Comparison of ENCODE assay signal across 8 cellular contexts in the genomic region with DNA sequence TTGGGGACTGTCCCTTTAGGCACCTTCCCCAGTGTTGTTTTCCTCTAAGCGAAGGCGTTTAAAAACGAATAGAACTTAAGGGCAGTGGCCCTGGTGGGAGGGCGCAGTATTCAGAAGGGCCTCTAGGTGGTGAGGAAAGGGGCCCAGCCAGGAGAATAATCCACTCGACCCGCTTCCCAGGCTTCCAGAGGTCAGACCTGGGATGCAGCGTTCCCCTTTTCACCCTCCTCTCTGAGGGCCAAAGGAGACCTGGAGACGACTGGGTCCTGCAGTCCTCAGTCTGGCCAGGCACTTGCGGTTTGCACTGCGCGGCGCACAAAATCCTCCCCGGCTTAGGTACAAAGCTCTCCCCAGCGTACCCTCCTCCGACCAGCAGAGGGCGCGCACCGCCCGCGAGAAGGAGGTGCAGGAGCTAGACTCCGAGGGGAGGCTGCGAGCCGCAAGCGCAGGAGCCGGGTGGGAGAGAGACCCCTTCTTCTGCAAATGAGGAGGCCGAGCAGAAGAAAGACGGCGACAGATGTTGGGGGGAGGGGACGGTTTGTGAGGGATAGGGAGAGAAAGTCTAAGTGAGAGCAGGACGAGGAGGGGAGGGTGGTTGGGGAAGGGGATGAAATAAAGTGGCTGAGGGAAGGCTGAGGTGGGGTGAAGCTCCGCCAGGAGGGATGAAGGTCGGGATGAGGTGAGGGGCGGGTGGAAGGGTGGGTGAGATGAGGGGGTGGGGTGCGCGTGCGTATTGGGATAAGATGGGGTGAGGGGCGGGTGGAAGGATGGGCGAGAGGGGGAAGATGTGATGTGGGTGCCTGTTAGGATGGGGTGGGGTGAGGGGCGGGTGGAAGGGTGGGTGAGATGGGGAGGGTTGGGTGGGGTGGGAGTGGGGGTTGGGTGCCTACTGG. TPM values are rescaled to one million over a fixed set of nuclear protein-coding genes. Genes with fewer than 3 reads are reported as not detected.
DNase-seq lines count a peak whose midpoint lies in the region; ATAC-seq and TF ChIP-seq lines count a peak whose summit lies in the region.

No MANE protein-coding gene starts in this region.

- DNase-seq in CD4-positive, CD25-positive, alpha-beta regulatory T cell, result peak; percentile 70 to 85 (median 82)
- peak; percentile 77 for DNase-seq in NCI-H69 (lab: John Stamatoyannopoulos, UW)
- DNase-seq in activated CD4-positive, alpha-beta T cell treated with anti-CD3 and anti-CD28 coated beads, Interleukin-2, amount 50 U/mL, for 48 hours, result peak; percentile 90 to 91
- peak; percentile 74 to 88 (median 84) for DNase-seq in dorsolateral prefrontal cortex
- peak; percentile 86 for DNase-seq in lower lobe of right lung
- DNase-seq in stimulated activated CD8-positive, alpha-beta memory T cell treated with anti-CD3 and anti-CD28 coated beads, Interleukin-12 subunit alpha, Interleukin-12 subunit beta, amount 100 ng/mL, for 24 hours (ENCODE audit: extremely low read depth), result peak; percentile 67

- peaks cover 3 to 34% (median 18%) of the 10 kb centered on the region in 4 donors for H3K4me1 Mint-ChIP-seq in CD4-positive, CD25-positive, alpha-beta regulatory T cell

- no peak overlapping the region for H3K4me3 ChIP-seq in CD4-positive, CD25-positive, alpha-beta regulatory T cell (ENCODE audit: low read depth, low read length)
- H3K4me3 ChIP-seq in dorsolateral prefrontal cortex, result peak overlapping the region in 38 of 59 donors; percentile 2 to 56 (median 31)
- peak overlapping the region; percentile 18 for H3K4me3 ChIP-seq in lower lobe of right lung

- no peaks in the 10 kb centered on the region for H3K9me3 ChIP-seq in CD4-positive, CD25-positive, alpha-beta regulatory T cell (ENCODE audit: control insufficient read depth in 2 of 2, low read length in 2 of 2)
- H3K9me3 ChIP-seq in lower lobe of right lung, result no peaks in the 10 kb centered on the region

- no peaks in the 10 kb centered on the region for H3K36me3 ChIP-seq in CD4-positive, CD25-positive, alpha-beta regulatory T cell (ENCODE audit: control insufficient read depth, insufficient read depth, low read length)
- no peaks in the 10 kb centered on the region for H3K36me3 ChIP-seq in lower lobe of right lung

- no peak overlapping the region for H3K27ac ChIP-seq in CD4-positive, CD25-positive, alpha-beta regulatory T cell (ENCODE audit: insufficient read depth, low read length, poor library complexity, severe bottlenecking)
- H3K27ac ChIP-seq in dorsolateral prefrontal cortex, result no peak overlapping the region
- no peak overlapping the region for H3K27ac ChIP-seq in lower lobe of right lung

- intact Hi-C loops in dorsolateral prefrontal cortex (cut with DNase I), result no loop called here
- intact Hi-C loops in lower lobe of right lung (cut with DNase I), result no loop called here

- H3K27me3 Mint-ChIP-seq in CD4-positive, CD25-positive, alpha-beta regulatory T cell, result peaks cover 77% of the 10 kb centered on the region

- H3K4me1 ChIP-seq in CD4-positive, CD25-positive, alpha-beta regulatory T cell (ENCODE audit: control insufficient read depth, insufficient read depth, low read length, poor library complexity, severe bottlenecking), result peaks cover 38% of the 10 kb centered on the region
- peaks cover 44% of the 10 kb centered on the region for H3K4me1 ChIP-seq in lower lobe of right lung

- peak overlapping the region in 1 of 3 donors; percentile 43 for H3K27ac Mint-ChIP-seq in CD4-positive, CD25-positive, alpha-beta regulatory T cell

- H3K27me3 ChIP-seq in CD4-positive, CD25-positive, alpha-beta regulatory T cell (ENCODE audit: control insufficient read depth, insufficient read depth, low read length), result peaks cover 33% of the 10 kb centered on the region
- H3K27me3 ChIP-seq in dorsolateral prefrontal cortex (peaks cover 13 to 99% (median 82%) of the 10 kb centered on the region in 45 donors), lower lobe of right lung (ENCODE audit: low read depth) (peaks cover 88% of the 10 kb centered on the region)

- peak overlapping the region; percentile 32 to 88 (median 80) for H3K4me3 Mint-ChIP-seq in CD4-positive, CD25-positive, alpha-beta regulatory T cell

- H3K36me3 Mint-ChIP-seq in CD4-positive, CD25-positive, alpha-beta regulatory T cell, result no peaks in the 10 kb centered on the region

- ATAC-seq in CD4-positive, CD25-positive, alpha-beta regulatory T cell (ENCODE audit: low read depth in 2 of 2), result peak; percentile 79 to 89
- ATAC-seq in GM19372 (IDR thresholded peaks at IDR 0.05; ENCODE audit: low read depth, unreplicated experiment), result peak; percentile 86
- peak; percentile 85 for ATAC-seq in HG03469 (IDR thresholded peaks at IDR 0.05; ENCODE audit: unreplicated experiment)
- peak; percentile 89 to 92 for ATAC-seq in lower lobe of right lung

- peaks cover 0 to 2% (median 0%) of the 10 kb centered on the region in 7 donors for H3K9me3 Mint-ChIP-seq in CD4-positive, CD25-positive, alpha-beta regulatory T cell

- TF ChIP-seq CTCF in dorsolateral prefrontal cortex (IDR thresholded peaks at IDR 0.05 in 54 of 56, conservative IDR thresholded peaks at IDR 0.05 in 2 of 56; ENCODE audit: low read depth in 1 of 56, partially characterized antibody in 56 of 56) (peak; percentile 54 to 92 (median 86)), lower lobe of right lung (IDR thresholded peaks at IDR 0.05) (peak; percentile 91)

RNA-seq across cellular contexts. Expression of a gene that starts 4.9 kb away (rescaled TPM):
- not detected for total RNA-seq in CD4-positive, CD25-positive, alpha-beta regulatory T cell
- polyA plus RNA-seq in CD4-positive, CD25-positive, alpha-beta regulatory T cell, result not detected
- total RNA-seq in dorsolateral prefrontal cortex, result 1 to 10 TPM in 7 of 120 experiments, under 1 TPM in 55, not detected in 58; 0.23 to 2.2 (median 0.44) TPM
- total RNA-seq in lower lobe of right lung, result not detected

RNA-seq across cellular contexts. Expression of a gene that starts 13.1 kb away (rescaled TPM):
- not detected for total RNA-seq in CD4-positive, CD25-positive, alpha-beta regulatory T cell
- not detected for polyA plus RNA-seq in CD4-positive, CD25-positive, alpha-beta regulatory T cell
- total RNA-seq in dorsolateral prefrontal cortex (1 to 10 TPM in 65 of 120 experiments, under 1 TPM in 14, not detected in 41; 0.57 to 5.4 (median 1.4) TPM), lower lobe of right lung (not detected)

RNA-seq across cellular contexts. Expression of a gene that starts 20.6 kb away (rescaled TPM):
- total RNA-seq in CD4-positive, CD25-positive, alpha-beta regulatory T cell, result not detected
- polyA plus RNA-seq in CD4-positive, CD25-positive, alpha-beta regulatory T cell, result not detected
- total RNA-seq in dorsolateral prefrontal cortex (10 to 100 TPM; 19.1 to 99.0 (median 62.6) TPM), lower lobe of right lung (not detected)

Comparison
In these comparisons a context has a peak if more than half of its experiments do, and no peak if none do; other contexts are left out.
1. RNA of a gene that starts 20.6 kb away (total RNA-seq): 19.1 to 99.0 TPM in dorsolateral prefrontal cortex; not detected in CD4-positive, CD25-positive, alpha-beta regulatory T cell (single experiment) and not detected in lower lobe of right lung (single experiment); every median in the first group is over 10 times any median in the second.
2. Peak in every context shown above with its lines, with median percentiles within 50 percentile points of each other: ATAC-seq and DNase-seq.